In the genomic region with DNA sequence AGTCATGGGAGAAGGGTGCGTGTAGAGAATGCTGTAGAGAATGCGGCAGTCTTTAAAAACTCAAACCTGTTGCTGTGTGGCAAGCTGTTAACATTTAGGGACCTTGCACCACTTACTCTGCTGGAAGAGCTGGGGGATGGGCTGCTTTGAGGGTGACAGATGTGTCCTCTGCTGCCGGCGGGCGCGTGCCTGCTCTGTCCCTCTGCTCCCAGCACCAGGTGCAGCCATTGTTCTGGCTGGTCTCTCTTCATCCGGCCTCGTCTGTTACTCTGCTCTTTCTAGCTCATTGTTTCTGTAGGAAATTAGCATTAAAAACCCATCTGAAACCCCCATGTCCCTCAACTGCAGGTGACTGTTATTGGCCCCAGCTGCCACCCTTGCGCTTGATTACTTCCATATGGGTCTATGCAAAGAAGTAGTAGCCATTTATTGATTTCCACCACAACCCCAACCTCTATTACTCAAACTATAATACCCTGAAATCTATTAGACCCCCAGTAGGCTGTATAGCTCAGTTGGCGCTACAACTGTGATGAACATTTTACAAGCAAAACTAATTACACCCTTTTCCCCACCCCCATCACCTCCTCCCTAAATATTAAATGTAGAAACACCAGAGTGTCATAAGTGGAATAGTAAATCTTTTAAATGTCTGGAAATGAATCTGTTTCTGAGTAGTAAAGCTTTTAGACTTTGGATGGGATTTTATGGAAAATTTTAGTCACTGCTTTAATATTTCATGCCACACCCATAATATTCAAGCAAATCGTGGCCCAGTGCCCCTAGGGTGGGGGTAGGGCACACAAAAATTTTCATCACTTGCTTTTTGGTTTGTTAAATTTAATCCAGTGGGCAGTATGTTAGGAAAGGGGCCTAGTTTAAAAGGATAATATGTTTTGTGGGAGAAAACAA, we compare ENCODE assay signal across 8 cellular contexts.
DNase-seq lines count a peak whose midpoint lies in the region; ATAC-seq and TF ChIP-seq lines count a peak whose summit lies in the region.

No MANE protein-coding gene starts in this region.

- H3K9me3 Mint-ChIP-seq in activated CD4-positive, alpha-beta T cell treated with anti-CD3 and anti-CD28 coated beads for 36 hours (ENCODE audit: low read depth): no peaks in the 10 kb centered on the region
- H3K9me3 Mint-ChIP-seq in type B pancreatic cell: peaks cover 8% of the 10 kb centered on the region

- H3K36me3 ChIP-seq in iPS DF 6.9 (ENCODE audit: control insufficient read depth, insufficient read depth, low read length): no peaks in the 10 kb centered on the region

- intact Hi-C loops in activated CD4-positive, alpha-beta T cell treated with anti-CD3 and anti-CD28 coated beads for 36 hours (cut with DNase I, micrococcal nuclease): no loop called here

- CTCF ChIA-PET in activated CD4-positive, alpha-beta T cell treated with anti-CD3 and anti-CD28 coated beads for 36 hours (lab: Charles Lee): interaction anchor here (1.1 kb wide), 1 partner anchor 9 kb away, joined by 4 read pairs; no protein-coding TSS in a partner anchor

- H3K9me3 ChIP-seq in iPS DF 6.9 (ENCODE audit: control insufficient read depth, insufficient read depth, low read length): no peaks in the 10 kb centered on the region

- H3K27me3 Mint-ChIP-seq in activated CD4-positive, alpha-beta T cell treated with anti-CD3 and anti-CD28 coated beads for 36 hours: no peaks in the 10 kb centered on the region
- H3K27me3 Mint-ChIP-seq in type B pancreatic cell: no peaks in the 10 kb centered on the region

- H3K4me3 Mint-ChIP-seq in activated CD4-positive, alpha-beta T cell treated with anti-CD3 and anti-CD28 coated beads for 36 hours: no peak overlapping the region
- peak overlapping the region; percentile 61 for H3K4me3 Mint-ChIP-seq in type B pancreatic cell

- TF ChIP-seq CTCF in type B pancreatic cell (conservative IDR thresholded peaks at IDR 0.05): no peak

- no peak overlapping the region for H3K4me3 ChIP-seq in iPS DF 6.9 (ENCODE audit: low read length)

- peaks cover 2% of the 10 kb centered on the region; the same call in 1 of the 2 replicates for H3K27me3 ChIP-seq in iPS DF 6.9 (ENCODE audit: control insufficient read depth, insufficient read depth, low read length)

- H3K27ac Mint-ChIP-seq in activated CD4-positive, alpha-beta T cell treated with anti-CD3 and anti-CD28 coated beads for 36 hours: no peak overlapping the region
- H3K27ac Mint-ChIP-seq in type B pancreatic cell: peak overlapping the region; percentile 43

- peaks cover 28% of the 10 kb centered on the region for H3K4me1 Mint-ChIP-seq in activated CD4-positive, alpha-beta T cell treated with anti-CD3 and anti-CD28 coated beads for 36 hours
- peaks cover 62% of the 10 kb centered on the region for H3K4me1 Mint-ChIP-seq in type B pancreatic cell (ENCODE audit: unreplicated experiment)

- no peaks in the 10 kb centered on the region; the same call in 1 of the 2 replicates for H3K4me1 ChIP-seq in iPS DF 6.9 (ENCODE audit: control insufficient read depth, insufficient read depth, low read length)

- no peak for ATAC-seq in activated CD4-positive, alpha-beta T cell treated with anti-CD3 and anti-CD28 coated beads for 36 hours
- ATAC-seq in esophagus mucosa (no peak), GM18498 (IDR thresholded peaks at IDR 0.05; ENCODE audit: unreplicated experiment) (no peak)

- H3K27ac ChIP-seq in iPS DF 6.9 (ENCODE audit: low read length): no peak overlapping the region

- no CpG with 5 or more reads among the region's 11 CpGs for WGBS in iPS DF 6.9 (ENCODE audit: insufficient coverage, insufficient read length)

- POLR2A ChIA-PET in activated CD4-positive, alpha-beta T cell treated with anti-CD3 and anti-CD28 coated beads for 36 hours (lab: Charles Lee): no interaction called here

- no peaks in the 10 kb centered on the region for H3K36me3 Mint-ChIP-seq in activated CD4-positive, alpha-beta T cell treated with anti-CD3 and anti-CD28 coated beads for 36 hours (ENCODE audit: low read depth)
- peaks cover 9% of the 10 kb centered on the region for H3K36me3 Mint-ChIP-seq in type B pancreatic cell

- DNase-seq in activated CD4-positive, alpha-beta T cell treated with anti-CD3 and anti-CD28 coated beads for 36 hours: peak; percentile 13
- DNase-seq in activated CD4-positive, alpha-beta T cell treated with anti-CD3 and anti-CD28 coated beads, Interleukin-2, amount 50 U/mL, for 1 hour: no peak
- peak; percentile 96 to 98 for DNase-seq in SHP77 (lab: John Stamatoyannopoulos, UW)
- peak; percentile 88 for DNase-seq in iPS DF 6.9 (ENCODE audit: low read depth, low spot score)
- no peak for DNase-seq in type B pancreatic cell (ENCODE audit: extremely low spot score, unreplicated experiment)
- no peak for DNase-seq in HuH-7.5 (ENCODE audit: low spot score)

Comparison
In these comparisons a context has a peak if more than half of its experiments do, and no peak if none do; other contexts are left out.
1. DNase-seq: peak in activated CD4-positive, alpha-beta T cell treated with anti-CD3 and anti-CD28 coated beads for 36 hours (single experiment), SHP77 (2 of 2) and iPS DF 6.9 (single experiment); none in activated CD4-positive, alpha-beta T cell treated with anti-CD3 and anti-CD28 coated beads, Interleukin-2, amount 50 U/mL, for 1 hour (single experiment), type B pancreatic cell (single experiment) and HuH-7.5 (single experiment).